In genomic region chr15:69074843-69075224, GRCh38 we compare ENCODE assay signal across 8 cellular contexts.
DNase-seq lines count a peak whose midpoint lies in the region; ATAC-seq and TF ChIP-seq lines count a peak whose summit lies in the region.

No MANE protein-coding gene starts in this region.

- H3K27me3 ChIP-seq in A673 (replicated peaks; ENCODE audit: insufficient read depth, low read depth, low read length, poor library complexity) (no peaks in the 10 kb centered on the region), lower lobe of right lung (ENCODE audit: low read depth) (no peaks in the 10 kb centered on the region)

- H3K27ac Mint-ChIP-seq in activated CD8-positive, alpha-beta memory T cell treated with anti-CD3 and anti-CD28 coated beads, Interleukin-2, amount 10 ng/mL, durations not matched to agents 7 days and 5 days, result no peak overlapping the region

- H3K4me3 Mint-ChIP-seq in activated CD8-positive, alpha-beta memory T cell treated with anti-CD3 and anti-CD28 coated beads, Interleukin-2, amount 10 ng/mL, durations not matched to agents 7 days and 5 days, result no peak overlapping the region

- H3K36me3 Mint-ChIP-seq in activated CD8-positive, alpha-beta memory T cell treated with anti-CD3 and anti-CD28 coated beads, Interleukin-2, amount 10 ng/mL, durations not matched to agents 7 days and 5 days, result no peaks in the 10 kb centered on the region

- intact Hi-C loops in A673 (cut with micrococcal nuclease; ENCODE audit: unreplicated experiment) (no loop called here), lower lobe of right lung (cut with DNase I) (no loop called here)

- CTCF ChIA-PET in A673 (lab: Charles Lee), result no interaction called here
- CTCF ChIA-PET in activated CD8-positive, alpha-beta memory T cell treated with anti-CD3 and anti-CD28 coated beads, Interleukin-2, amount 10 ng/mL, durations not matched to agents 7 days and 5 days (lab: Charles Lee), result no interaction called here

- BruUV-seq in A673 (replicated peaks; lab: Mats Ljungman, UMichigan), result no TSS peak

- no peaks in the 10 kb centered on the region for H3K9me3 Mint-ChIP-seq in activated CD8-positive, alpha-beta memory T cell treated with anti-CD3 and anti-CD28 coated beads, Interleukin-2, amount 10 ng/mL, durations not matched to agents 7 days and 5 days (ENCODE audit: low read depth)

- peak; percentile 42 for DNase-seq in A673 (ENCODE audit: low spot score)
- DNase-seq in M059J (ENCODE audit: low read depth), result peak; percentile 18
- no peak for DNase-seq in cardiac fibroblast (ENCODE audit: low read depth in 2 of 2)
- no peak for DNase-seq in lower lobe of right lung
- no peak for DNase-seq in stimulated activated CD4-positive, alpha-beta T cell treated with anti-CD3 and anti-CD28 coated beads, Interleukin-1b, Interleukin-23, amount 100 ng/mL, for 48 hours
- no peak for DNase-seq in GM19238 (ENCODE audit: insufficient read length, low spot score)
- no peak for DNase-seq in CD1c-positive myeloid dendritic cell (ENCODE audit: extremely low spot score)
- DNase-seq in activated CD8-positive, alpha-beta memory T cell treated with anti-CD3 and anti-CD28 coated beads, Interleukin-2, amount 10 ng/mL, durations not matched to agents 7 days and 5 days, result no peak

- peaks cover 58% of the 10 kb centered on the region for H3K27me3 Mint-ChIP-seq in activated CD8-positive, alpha-beta memory T cell treated with anti-CD3 and anti-CD28 coated beads, Interleukin-2, amount 10 ng/mL, durations not matched to agents 7 days and 5 days

- TF ChIP-seq CTCF in A673 (conservative IDR thresholded peaks at IDR 0.05; ENCODE audit: low read depth, low read length) (no peak), cardiac fibroblast (IDR thresholded peaks at IDR 0.05; ENCODE audit: low read depth, low read length) (no peak), lower lobe of right lung (IDR thresholded peaks at IDR 0.05) (no peak)

- H3K4me1 ChIP-seq in A673 (ENCODE audit: insufficient read depth, low read length, poor library complexity, severe bottlenecking) (peaks cover 25% of the 10 kb centered on the region), lower lobe of right lung (peaks cover 27% of the 10 kb centered on the region)

- H3K9me3 ChIP-seq in A673 (ENCODE audit: low read depth, low read length, poor library complexity, severe bottlenecking), result peaks cover 8% of the 10 kb centered on the region
- H3K9me3 ChIP-seq in lower lobe of right lung, result no peaks in the 10 kb centered on the region

- H3K36me3 ChIP-seq in A673 (ENCODE audit: insufficient read depth, low read length, poor library complexity, severe bottlenecking) (no peaks in the 10 kb centered on the region), lower lobe of right lung (no peaks in the 10 kb centered on the region)

- peak overlapping the region; percentile 82 for H3K27ac ChIP-seq in A673 (ENCODE audit: low read depth, low read length, poor library complexity, severe bottlenecking)
- H3K27ac ChIP-seq in lower lobe of right lung, result no peak overlapping the region

- POLR2A ChIA-PET in A673 (lab: Charles Lee; ENCODE audit: low non-redundant PET), result no interaction called here

- ATAC-seq in lower lobe of right lung, result peak; percentile 67 to 80
- ATAC-seq in activated CD8-positive, alpha-beta memory T cell treated with anti-CD3 and anti-CD28 coated beads, Interleukin-2, amount 10 ng/mL, durations not matched to agents 7 days and 5 days, result no peak

- peak overlapping the region; percentile 52 for H3K4me3 ChIP-seq in A673 (ENCODE audit: low read depth, low read length, poor library complexity, severe bottlenecking)
- H3K4me3 ChIP-seq in cardiac fibroblast (replicated peaks in 1 of 2; ENCODE audit: low read depth in 2 of 2, low read length in 2 of 2), result peak overlapping the region; percentile 66 to 69
- H3K4me3 ChIP-seq in lower lobe of right lung, result peak overlapping the region; percentile 72

- H3K4me1 Mint-ChIP-seq in activated CD8-positive, alpha-beta memory T cell treated with anti-CD3 and anti-CD28 coated beads, Interleukin-2, amount 10 ng/mL, durations not matched to agents 7 days and 5 days, result peaks cover 11% of the 10 kb centered on the region

Comparison
In these comparisons a context has a peak if more than half of its experiments do, and no peak if none do; other contexts are left out.
1. DNase-seq: peak in A673 (single experiment) and M059J (single experiment); none in cardiac fibroblast (0 of 2), lower lobe of right lung (single experiment), stimulated activated CD4-positive, alpha-beta T cell treated with anti-CD3 and anti-CD28 coated beads, Interleukin-1b, Interleukin-23, amount 100 ng/mL, for 48 hours (single experiment), GM19238 (single experiment), CD1c-positive myeloid dendritic cell (single experiment) and activated CD8-positive, alpha-beta memory T cell treated with anti-CD3 and anti-CD28 coated beads, Interleukin-2, amount 10 ng/mL, durations not matched to agents 7 days and 5 days (single experiment).
2. Peak in every context shown above with its lines, with median percentiles within 50 percentile points of each other: H3K4me3 ChIP-seq.